12 cellular contexts compared by ENCODE assay signal in the genomic region with DNA sequence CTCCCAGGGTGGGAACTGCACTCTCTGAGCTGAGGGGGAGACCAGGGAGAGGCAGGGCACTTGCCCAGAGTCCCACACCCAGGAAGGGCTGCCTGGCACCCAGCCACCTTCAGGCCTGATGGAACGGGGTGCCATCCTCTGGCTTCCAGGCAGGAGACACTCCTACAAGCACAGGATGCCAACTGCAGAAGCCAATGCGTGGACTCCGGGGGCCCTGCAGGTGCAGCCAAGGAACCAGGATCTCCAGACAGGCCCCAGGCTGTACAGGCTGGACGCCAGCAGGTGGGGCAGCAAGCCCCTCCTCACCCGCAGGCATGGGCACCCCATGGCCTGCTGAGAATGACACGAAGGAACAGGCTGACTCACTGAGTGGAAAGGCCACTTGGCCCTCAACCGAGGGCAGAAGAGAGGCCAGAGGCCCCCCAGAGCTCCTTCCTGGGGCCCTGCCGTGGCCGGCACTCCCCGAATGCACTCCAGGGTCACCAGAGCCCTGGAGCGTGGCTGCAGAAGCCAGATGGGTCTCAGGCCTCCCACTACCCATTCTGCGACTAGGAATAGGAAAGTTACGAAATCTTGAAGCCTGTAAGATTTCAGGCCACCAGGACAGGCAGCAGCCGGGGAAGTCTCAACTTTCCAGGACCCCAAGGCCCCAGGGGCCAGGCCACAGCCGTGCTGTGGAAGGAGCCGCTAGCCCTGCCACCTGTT. TPM values are rescaled to one million over a fixed set of nuclear protein-coding genes. Genes with fewer than 3 reads are reported as not detected.
DNase-seq lines count a peak whose midpoint lies in the region; ATAC-seq and TF ChIP-seq lines count a peak whose summit lies in the region.
"Had no signal": no experiment of that assay in that cellular context is flagged by ENCODE, and none has a peak within 500 bp of the region (broad histone marks: within the 10 kb centered on the region; RNA-seq: fewer than 3 reads in every experiment).

No MANE protein-coding gene starts in this region.

- no peaks in the 10 kb centered on the region for H3K4me1 ChIP-seq in GM23338 (ENCODE audit: insufficient read depth)
- H3K4me1 ChIP-seq in gastrocnemius medialis, result peaks cover 41 to 51% of the 10 kb centered on the region in 2 donors
- H3K4me1 ChIP-seq in CD4-positive, alpha-beta memory T cell (ENCODE audit: insufficient read depth, low read length), result peaks cover 5% of the 10 kb centered on the region

- POLR2A ChIA-PET in CD4-positive, alpha-beta memory T cell (lab: Charles Lee; ENCODE audit: partially characterized antibody), result no interaction called here

- CTCF ChIA-PET in CD4-positive, alpha-beta memory T cell (lab: Charles Lee; ENCODE audit: partially characterized antibody), result no interaction called here

- H3K79me2 ChIP-seq in GM23338 (replicated peaks; ENCODE audit: insufficient read depth), result no peaks in the 10 kb centered on the region

- H3K27me3 ChIP-seq in GM23338 (ENCODE audit: insufficient read depth) (no peaks in the 10 kb centered on the region), gastrocnemius medialis (no peaks in the 10 kb centered on the region)
- no peaks in the 10 kb centered on the region for H3K27me3 ChIP-seq in CD4-positive, alpha-beta memory T cell (ENCODE audit: insufficient read depth, low read length)
- H3K27me3 ChIP-seq: breast epithelium had no signal

- no peaks in the 10 kb centered on the region for H4K20me1 ChIP-seq in GM23338 (replicated peaks; ENCODE audit: insufficient read depth)

- H3K4me3 ChIP-seq in GM23338 (no peak overlapping the region), SK-N-MC (no peak overlapping the region), gastrocnemius medialis (no peak overlapping the region)
- H3K4me3 ChIP-seq in CD4-positive, alpha-beta memory T cell (ENCODE audit: low read length in 2 of 2), result no peak overlapping the region
- H3K4me3 ChIP-seq: breast epithelium had no signal

- intact Hi-C loops in left cardiac atrium (cut with DNase I) (no loop called here), gastrocnemius medialis (cut with DNase I; ENCODE audit: low total_unique reads) (no loop called here)
- intact Hi-C loops in CD4-positive, alpha-beta memory T cell (cut with micrococcal nuclease), result no loop called here

- ATAC-seq in GM23338 (no peak), left cardiac atrium (peak; percentile 6 to 47), gastrocnemius medialis (peak in 1 of 2 donors; percentile 29), HG02610 (IDR thresholded peaks at IDR 0.05; ENCODE audit: unreplicated experiment) (no peak)

- H3K27ac ChIP-seq in GM23338 (ENCODE audit: low read depth) (no peak overlapping the region), SK-N-MC (0 out of 2 replicates have a peak overlapping the region, but pooled peaks have one; percentile 31), gastrocnemius medialis (peak overlapping the region; percentile 67 to 79 (median 74))
- H3K27ac ChIP-seq in CD4-positive, alpha-beta memory T cell (ENCODE audit: low read depth, low read length), result no peak overlapping the region
- H3K27ac ChIP-seq: breast epithelium had no signal

- no peak for DNase-seq in GM23338 (ENCODE audit: low spot score)
- no peak for DNase-seq in SK-N-MC (ENCODE audit: low read depth, low spot score)
- peak; percentile 24 for DNase-seq in left cardiac atrium
- DNase-seq in gastrocnemius medialis, result peak in 1 of 2 donors; percentile 23
- DNase-seq in CD4-positive, alpha-beta memory T cell, result no peak
- DNase-seq in LoVo (ENCODE audit: low spot score), result no peak
- DNase-seq in DMS153 treated with DMSO at 0.1 percent for 48 hours (lab: John Stamatoyannopoulos, UW; ENCODE audit: unreplicated experiment), result no peak
- DNase-seq: activated CD8-positive, alpha-beta memory T cell treated with anti-CD3 and anti-CD28 coated beads, Interleukin-2, amount 50 U/mL, for 4 hours; HCEC 1CT had no signal

- no peak for TF ChIP-seq POLR2A in gastrocnemius medialis (IDR thresholded peaks at IDR 0.05)

- H3K36me3 ChIP-seq in GM23338 (ENCODE audit: insufficient read depth) (no peaks in the 10 kb centered on the region), SK-N-MC (ENCODE audit: insufficient read depth, low read length) (no peaks in the 10 kb centered on the region; the same call in 1 of the 2 replicates), gastrocnemius medialis (peaks cover 0 to 4% of the 10 kb centered on the region in 2 donors)
- no peaks in the 10 kb centered on the region for H3K36me3 ChIP-seq in CD4-positive, alpha-beta memory T cell (ENCODE audit: insufficient read depth, low read length)
- H3K36me3 ChIP-seq: breast epithelium had no signal

- no peak overlapping the region for H3K4me3 Mint-ChIP-seq in GM23338
- H3K4me3 Mint-ChIP-seq in CD4-positive, alpha-beta memory T cell, result no peak overlapping the region
- H3K4me3 Mint-ChIP-seq: T-helper 2 cell treated with Interferon-gamma antibody and Interleukin-4, amounts not matched to agents 5 μg/mL and 100 μg/mL, for 36 hours had no signal

- peak overlapping the region; percentile 86 for H3K27ac Mint-ChIP-seq in GM23338
- peak overlapping the region in 1 of 7 donors; percentile 47 for H3K27ac Mint-ChIP-seq in CD4-positive, alpha-beta memory T cell
- H3K27ac Mint-ChIP-seq: T-helper 2 cell treated with Interferon-gamma antibody and Interleukin-4, amounts not matched to agents 5 μg/mL and 100 μg/mL, for 36 hours had no signal

- 0 out of 4 replicates have a peak, but pooled peaks of 1 of the 2 experiments have one; percentile 5 for TF ChIP-seq CTCF in GM23338 (conservative IDR thresholded peaks at IDR 0.05; ENCODE audit: low read depth in 2 of 2)
- TF ChIP-seq CTCF in gastrocnemius medialis (IDR thresholded peaks at IDR 0.05 in 4 of 5, conservative IDR thresholded peaks at IDR 0.05 in 1 of 5), result no peak

- no peaks in the 10 kb centered on the region for H3K9me2 ChIP-seq in GM23338 (ENCODE audit: insufficient read depth)

- no peaks in the 10 kb centered on the region for H3K9me3 ChIP-seq in SK-N-MC (ENCODE audit: low read depth, low read length)
- no peaks in the 10 kb centered on the region for H3K9me3 ChIP-seq in gastrocnemius medialis
- H3K9me3 ChIP-seq in CD4-positive, alpha-beta memory T cell (ENCODE audit: control insufficient read depth in 1 of 2, low read length in 2 of 2), result no peaks in the 10 kb centered on the region
- H3K9me3 ChIP-seq: breast epithelium had no signal

- in situ Hi-C loops in gastrocnemius medialis (cut with MboI; ENCODE audit: low sequenced_read_pairs in 4 of 4), result no loop called here

- H3K4me2 ChIP-seq in GM23338, result no peak overlapping the region

- no peaks in the 10 kb centered on the region for H3K9me3 Mint-ChIP-seq in GM23338
- no peaks in the 10 kb centered on the region for H3K9me3 Mint-ChIP-seq in CD4-positive, alpha-beta memory T cell
- H3K9me3 Mint-ChIP-seq: T-helper 2 cell treated with Interferon-gamma antibody and Interleukin-4, amounts not matched to agents 5 μg/mL and 100 μg/mL, for 36 hours had no signal

- peaks cover 13% of the 10 kb centered on the region; the same call in 2 of the 3 replicates for H3K4me1 Mint-ChIP-seq in GM23338
- H3K4me1 Mint-ChIP-seq in CD4-positive, alpha-beta memory T cell, result peaks cover 12 to 39% (median 19%) of the 10 kb centered on the region in 4 donors

- no peak overlapping the region for H3K9ac ChIP-seq in SK-N-MC (ENCODE audit: insufficient read length)

- H3F3A ChIP-seq in GM23338 (replicated peaks; ENCODE audit: low read depth), result no peaks in the 10 kb centered on the region

- H3K36me3 Mint-ChIP-seq in GM23338 (ENCODE audit: low read depth), result no peaks in the 10 kb centered on the region
- H3K36me3 Mint-ChIP-seq in CD4-positive, alpha-beta memory T cell, result peaks cover 0 to 5% of the 10 kb centered on the region in 2 donors

- H2AFZ ChIP-seq in GM23338, result no peak overlapping the region

- H3K27me3 Mint-ChIP-seq in GM23338 (ENCODE audit: insufficient read depth, low read depth, poor library complexity), result peaks cover 13% of the 10 kb centered on the region
- H3K27me3 Mint-ChIP-seq in CD4-positive, alpha-beta memory T cell, result no peaks in the 10 kb centered on the region

TF ChIP-seq in GM23338, 12 proteins besides CTCF, POLR2A, EP300 and RAD21:
- no peak for TF ChIP-seq CREB1 (CRISPR knock-in tag; IDR thresholded peaks at IDR 0.05; ENCODE audit: low read depth)

RNA-seq across cellular contexts. Expression of gene NACC2, which starts 15.7 kb away (rescaled TPM):
- total RNA-seq in GM23338 (2014; rRNA removed; shearing (Covaris generic)), result 16.5 and 20.8 TPM in 2 replicates
- polyA plus RNA-seq in GM23338 (2016; fragmentation: Nextera tagmentation; extraction: Ambion mirVana), result 3.2 and 3.8 TPM in 2 replicates
- total RNA-seq in left cardiac atrium, result 10 to 100 TPM; 28.6 to 38.5 TPM
- total RNA-seq in gastrocnemius medialis, result 10 to 100 TPM; 26.0 to 51.7 (median 43.5) TPM
- total RNA-seq in CD4-positive, alpha-beta memory T cell, result 10 to 100 TPM; 11.5 to 12.2 TPM
- 1 to 10 TPM in 1 of 2 donors, under 1 TPM in 1; 0.58 to 2.6 TPM for polyA plus RNA-seq in CD4-positive, alpha-beta memory T cell

RNA-seq across cellular contexts. Expression of gene TMEM250, which starts 39.3 kb away (rescaled TPM):
- 32.6 and 39.2 TPM in 2 replicates for total RNA-seq in GM23338 (2014; rRNA removed; shearing (Covaris generic))
- polyA plus RNA-seq in GM23338 (2016; fragmentation: Nextera tagmentation; extraction: Ambion mirVana), result 11.8 and 12.2 TPM in 2 replicates
- total RNA-seq in left cardiac atrium (10 to 100 TPM; 21.6 to 23.4 TPM), gastrocnemius medialis (10 to 100 TPM; 25.7 to 46.9 (median 41.5) TPM)
- 10 to 100 TPM; 52.1 to 55.8 TPM for total RNA-seq in CD4-positive, alpha-beta memory T cell
- 10 to 100 TPM; 46.7 to 67.3 TPM for polyA plus RNA-seq in CD4-positive, alpha-beta memory T cell

Comparison
In these comparisons a context has a peak if more than half of its experiments do, and no peak if none do; other contexts are left out.
1. ATAC-seq: peak in left cardiac atrium (2 of 2); none in GM23338 (single experiment) and HG02610 (single experiment).
2. H3K27ac ChIP-seq: peak in SK-N-MC (single experiment) and gastrocnemius medialis (4 of 4); none in GM23338 (single experiment) and CD4-positive, alpha-beta memory T cell (single experiment).